In genomic region chr12:4780624-4781023, GRCh38 we compare ENCODE assay signal across 26 cellular contexts.
DNase-seq lines count a peak whose midpoint lies in the region; ATAC-seq and TF ChIP-seq lines count a peak whose summit lies in the region.
"Had no signal": no experiment of that assay in that cellular context is flagged by ENCODE, and none has a peak within 500 bp of the region (broad histone marks: within the 10 kb centered on the region; RNA-seq: fewer than 3 reads in every experiment).

No MANE protein-coding gene starts in this region.

- H3K27ac ChIP-seq in endodermal cell (ENCODE audit: low read depth, low read length) (no peak overlapping the region), thoracic aorta (peak overlapping the region; percentile 30 to 62)
- H3K27ac ChIP-seq: cardiac muscle cell, gastrocnemius medialis, testis, vagina had no signal

- ATAC-seq in thoracic aorta (ENCODE audit: insufficient number of reproducible peaks, low FRiP score, low read depth) (no peak), GM21576 (IDR thresholded peaks at IDR 0.05; ENCODE audit: unreplicated experiment) (no peak)
- ATAC-seq: activated CD8-positive, alpha-beta memory T cell treated with anti-CD3 and anti-CD28 coated beads, Interleukin-2, amount 10 ng/mL, durations not matched to agents 7 days and 5 days; activated T-cell treated with anti-CD3 and anti-CD28 coated beads, Interleukin-2, amount 50 U/mL, for 72 hours; stimulated activated naive B cell treated with anti-CD40 and anti-IgM and Interleukin-4, amounts not matched to agents 10 μg/mL and 1 μg/mL and 100 μg/mL, for 72 hours; WTC11 had no signal

- H3K27me3 ChIP-seq in endodermal cell (ENCODE audit: control insufficient read depth, insufficient read depth, low read length, poor library complexity, severe bottlenecking) (no peaks in the 10 kb centered on the region), thoracic aorta (replicated peaks; ENCODE audit: insufficient read depth) (no peaks in the 10 kb centered on the region)
- H3K27me3 ChIP-seq: cardiac muscle cell, gastrocnemius medialis, testis, vagina had no signal

- 88 to 93% methylated on average over 3 to 5 of the region's 5 CpGs for WGBS in endodermal cell (ENCODE audit: insufficient coverage in 1 of 2, insufficient read length in 1 of 2), 2 experiments

- H3K9me3 Mint-ChIP-seq in endodermal cell = peaks cover 15% of the 10 kb centered on the region
- H3K9me3 Mint-ChIP-seq: activated CD4-positive, alpha-beta T cell treated with anti-CD3 and anti-CD28 coated beads, Interleukin-2, amount 10 ng/mL, durations not matched to agents 7 days and 5 days; activated naive CD4-positive, alpha-beta T cell treated with anti-CD3 and anti-CD28 coated beads, Interleukin-2, amount 10 ng/mL, durations not matched to agents 7 days and 5 days; CD4-positive, alpha-beta T cell had no signal

- no peaks in the 10 kb centered on the region for H3K27me3 Mint-ChIP-seq in endodermal cell (ENCODE audit: insufficient read depth)

- TF ChIP-seq CTCF in endodermal cell (conservative IDR thresholded peaks at IDR 0.05) (no peak), thoracic aorta (IDR thresholded peaks at IDR 0.05) (no peak)

- H3K27ac Mint-ChIP-seq in endodermal cell = no peak overlapping the region
- H3K27ac Mint-ChIP-seq: activated CD4-positive, alpha-beta T cell treated with anti-CD3 and anti-CD28 coated beads, Interleukin-2, amount 10 ng/mL, durations not matched to agents 7 days and 5 days; activated CD8-positive, alpha-beta memory T cell treated with anti-CD3 and anti-CD28 coated beads, Interleukin-2, amount 10 ng/mL, durations not matched to agents 7 days and 5 days; activated naive CD4-positive, alpha-beta T cell treated with anti-CD3 and anti-CD28 coated beads, Interleukin-2, amount 10 ng/mL, durations not matched to agents 7 days and 5 days; activated T-cell treated with anti-CD3 and anti-CD28 coated beads, Interleukin-2, amount 50 U/mL, for 72 hours; CD4-positive, alpha-beta T cell; stimulated activated naive B cell treated with anti-CD40 and anti-IgM and Interleukin-4, amounts not matched to agents 10 μg/mL and 1 μg/mL and 100 μg/mL, for 72 hours; WTC11 had no signal

- peak; percentile 77 for DNase-seq in DMS53 (lab: John Stamatoyannopoulos, UW)
- DNase-seq in DMS53 treated with DMSO at 0.1 percent for 48 hours (lab: John Stamatoyannopoulos, UW; ENCODE audit: unreplicated experiment) = no peak
- DNase-seq in endodermal cell = peak; percentile 40
- peak; percentile 63 for DNase-seq in islet precursor cell
- no peak for DNase-seq in thoracic aorta (ENCODE audit: low spot score)
- DNase-seq in AG20443 (ENCODE audit: low spot score) = no peak
- DNase-seq in AG08396 (ENCODE audit: low spot score) = no peak
- DNase-seq: activated CD4-positive, alpha-beta T cell treated with anti-CD3 and anti-CD28 coated beads, Interleukin-2, amount 10 ng/mL, durations not matched to agents 7 days and 5 days; activated CD8-positive, alpha-beta memory T cell treated with anti-CD3 and anti-CD28 coated beads, Interleukin-2, amount 10 ng/mL, durations not matched to agents 7 days and 5 days; activated naive CD4-positive, alpha-beta T cell treated with anti-CD3 and anti-CD28 coated beads, Interleukin-2, amount 10 ng/mL, durations not matched to agents 7 days and 5 days; activated T-cell treated with anti-CD3 and anti-CD28 coated beads, Interleukin-2, amount 50 U/mL, for 72 hours; CD4-positive, alpha-beta T cell; DMS 273 treated with DMSO at 0.1 percent for 48 hours; NCI-H1092 treated with DMSO at 0.1 percent for 48 hours; NCI-H187 treated with DMSO at 0.1 percent for 48 hours; NCI-H2171 treated with DMSO at 0.1 percent for 48 hours; NCI-H510A treated with DMSO at 0.1 percent for 48 hours; SIG-M5; stimulated activated CD4-positive, alpha-beta T cell treated with anti-CD3 and anti-CD28 coated beads, Interleukin-15, amount 100 ng/mL, for 24 hours; stimulated activated naive B cell treated with anti-CD40 and anti-IgM and Interleukin-4, amounts not matched to agents 10 μg/mL and 1 μg/mL and 100 μg/mL, for 72 hours; testis had no signal

- H3K9ac ChIP-seq in endodermal cell (ENCODE audit: extremely low read depth, low read length, poor library complexity, severe bottlenecking) = no peak overlapping the region

- H3K36me3 ChIP-seq in endodermal cell (ENCODE audit: control insufficient read depth, insufficient read depth, low read length) (no peaks in the 10 kb centered on the region), thoracic aorta (no peaks in the 10 kb centered on the region)
- H3K36me3 ChIP-seq: cardiac muscle cell, gastrocnemius medialis, vagina had no signal

- H3K4me3 Mint-ChIP-seq in endodermal cell = no peak overlapping the region
- H3K4me3 Mint-ChIP-seq: activated CD4-positive, alpha-beta T cell treated with anti-CD3 and anti-CD28 coated beads, Interleukin-2, amount 10 ng/mL, durations not matched to agents 7 days and 5 days; activated CD8-positive, alpha-beta memory T cell treated with anti-CD3 and anti-CD28 coated beads, Interleukin-2, amount 10 ng/mL, durations not matched to agents 7 days and 5 days; activated naive CD4-positive, alpha-beta T cell treated with anti-CD3 and anti-CD28 coated beads, Interleukin-2, amount 10 ng/mL, durations not matched to agents 7 days and 5 days; activated T-cell treated with anti-CD3 and anti-CD28 coated beads, Interleukin-2, amount 50 U/mL, for 72 hours; CD4-positive, alpha-beta T cell; stimulated activated naive B cell treated with anti-CD40 and anti-IgM and Interleukin-4, amounts not matched to agents 10 μg/mL and 1 μg/mL and 100 μg/mL, for 72 hours; WTC11 had no signal

- H3K9me3 ChIP-seq in endodermal cell (ENCODE audit: control insufficient read depth, low read length) = peaks cover 7% of the 10 kb centered on the region
- no peaks in the 10 kb centered on the region for H3K9me3 ChIP-seq in thoracic aorta
- H3K9me3 ChIP-seq: gastrocnemius medialis, testis, vagina had no signal

- H3K36me3 Mint-ChIP-seq in endodermal cell (ENCODE audit: low read depth) = peaks cover 10% of the 10 kb centered on the region
- H3K36me3 Mint-ChIP-seq: activated CD8-positive, alpha-beta memory T cell treated with anti-CD3 and anti-CD28 coated beads, Interleukin-2, amount 10 ng/mL, durations not matched to agents 7 days and 5 days; activated naive CD4-positive, alpha-beta T cell treated with anti-CD3 and anti-CD28 coated beads, Interleukin-2, amount 10 ng/mL, durations not matched to agents 7 days and 5 days had no signal

- H3K4me1 Mint-ChIP-seq in endodermal cell = peaks cover 22% of the 10 kb centered on the region
- H3K4me1 Mint-ChIP-seq: activated CD4-positive, alpha-beta T cell treated with anti-CD3 and anti-CD28 coated beads, Interleukin-2, amount 10 ng/mL, durations not matched to agents 7 days and 5 days; activated CD8-positive, alpha-beta memory T cell treated with anti-CD3 and anti-CD28 coated beads, Interleukin-2, amount 10 ng/mL, durations not matched to agents 7 days and 5 days; activated naive CD4-positive, alpha-beta T cell treated with anti-CD3 and anti-CD28 coated beads, Interleukin-2, amount 10 ng/mL, durations not matched to agents 7 days and 5 days; stimulated activated naive B cell treated with anti-CD40 and anti-IgM and Interleukin-4, amounts not matched to agents 10 μg/mL and 1 μg/mL and 100 μg/mL, for 72 hours had no signal

- H3K4me1 ChIP-seq in endodermal cell (ENCODE audit: control insufficient read depth, insufficient read depth, low read length) (no peaks in the 10 kb centered on the region), thoracic aorta (ENCODE audit: control insufficient read depth in 1 of 2, low read depth in 2 of 2) (peaks cover 16 to 27% of the 10 kb centered on the region in 2 donors)
- H3K4me1 ChIP-seq: gastrocnemius medialis, testis, vagina had no signal

- H3K4me3 ChIP-seq in endodermal cell (ENCODE audit: low read length) (no peak overlapping the region), thoracic aorta (peak overlapping the region; percentile 45)
- H3K4me3 ChIP-seq: cardiac muscle cell, gastrocnemius medialis, testis, vagina had no signal

Comparison
In these comparisons a context has a peak if more than half of its experiments do, and no peak if none do; other contexts are left out.
1. DNase-seq: peak in DMS53 (single experiment), endodermal cell (single experiment) and islet precursor cell (single experiment); none in DMS53 treated with DMSO at 0.1 percent for 48 hours (single experiment), thoracic aorta (single experiment), AG20443 (single experiment) and AG08396 (single experiment).